8 cellular contexts compared by ENCODE assay signal in genomic region chr4:109730294-109731051, GRCh38. TPM values are rescaled to one million over a fixed set of nuclear protein-coding genes. Genes with fewer than 3 reads are reported as not detected.
A peak's percentile ranks its signal among the peaks of the same experiment; 100 is the strongest.
DNase-seq lines count a peak whose midpoint lies in the region; ATAC-seq and TF ChIP-seq lines count a peak whose summit lies in the region.

No MANE protein-coding gene starts in this region.

- POLR2A ChIA-PET in AG04450 (lab: Yijun Ruan, JAX): interaction anchor here (0.7 kb wide), 1 partner anchor 68 kb away, joined by 3 read pairs; no protein-coding TSS in a partner anchor

- H3K27me3 ChIP-seq in AG04450 (ENCODE audit: control insufficient read depth, insufficient read depth, low read length) (no peaks in the 10 kb centered on the region), adipocyte (replicated peaks; ENCODE audit: control insufficient read depth, insufficient read depth, low read length) (no peaks in the 10 kb centered on the region), heart left ventricle (no peaks in the 10 kb centered on the region), ovary (no peaks in the 10 kb centered on the region)

- TF ChIP-seq POLR2A in heart left ventricle (IDR thresholded peaks at IDR 0.05) (no peak), ovary (IDR thresholded peaks at IDR 0.05) (no peak)

- TF ChIP-seq EP300 in ovary (IDR thresholded peaks at IDR 0.05): no peak

- H3K36me3 ChIP-seq in adipocyte (ENCODE audit: control insufficient read depth, insufficient read depth, low read length, severe bottlenecking) (no peaks in the 10 kb centered on the region), heart left ventricle (no peaks in the 10 kb centered on the region), ovary (no peaks in the 10 kb centered on the region)

- H3K4me3 ChIP-seq in AG04450 (ENCODE audit: low read depth, low read length) (peak overlapping the region; percentile 82), GM12875 (ENCODE audit: low read depth, low read length) (peak overlapping the region; percentile 73), adipocyte (ENCODE audit: low read length) (peak overlapping the region; percentile 99), heart left ventricle (peak overlapping the region; percentile 78 to 98 (median 92)), ovary (peak overlapping the region; percentile 83)

- H3K4me1 ChIP-seq in adipocyte (ENCODE audit: control insufficient read depth, insufficient read depth, low read length) (peaks cover 12% of the 10 kb centered on the region), heart left ventricle (peaks cover 0 to 20% (median 12%) of the 10 kb centered on the region in 12 donors), ovary (ENCODE audit: insufficient read depth) (no peaks in the 10 kb centered on the region)

- H3K9ac ChIP-seq in adipocyte (ENCODE audit: low read length): peak overlapping the region; percentile 95

- DNase-seq in AG04450 (ENCODE audit: low read depth, low spot score): peak; percentile 2
- peak; percentile 45 for DNase-seq in NCI-H146 treated with DMSO at 0.1 percent for 48 hours (lab: John Stamatoyannopoulos, UW; ENCODE audit: unreplicated experiment)
- DNase-seq in adipocyte (ENCODE audit: low read depth): peak; percentile 81
- DNase-seq in heart left ventricle: peak; percentile 43 to 66 (median 51)
- DNase-seq in ovary: peak in 4 of 5 donors; percentile 46 to 69 (median 61)
- no peak for DNase-seq in NCI-H446 treated with DMSO at 0.1 percent for 48 hours (lab: John Stamatoyannopoulos, UW)

- peak; percentile 40 for ATAC-seq in HG02840 (IDR thresholded peaks at IDR 0.05; ENCODE audit: low FRiP score, unreplicated experiment)
- peak; percentile 48 to 68 (median 59) for ATAC-seq in heart left ventricle

- WGBS in heart left ventricle, 4 donors: 4 to 5% (median 5%) methylated on average over 25 to 26 of the region's 26 CpGs
- 4 to 7% (median 5%) methylated on average over 26 of the region's 26 CpGs for WGBS in ovary, 3 donors

- H3K27ac ChIP-seq in AG04450 (ENCODE audit: low read depth, low read length) (peak overlapping the region; percentile 21), heart left ventricle (peak overlapping the region; percentile 8 to 90 (median 76)), ovary (peak overlapping the region; percentile 72 to 76)

- TF ChIP-seq CTCF in AG04450 (IDR thresholded peaks at IDR 0.05; ENCODE audit: low read depth, low read length): no peak
- no peak for TF ChIP-seq CTCF in GM12875 (IDR thresholded peaks at IDR 0.05; ENCODE audit: borderline replicate concordance, insufficient read depth, low read depth, low read length)
- TF ChIP-seq CTCF in heart left ventricle (IDR thresholded peaks at IDR 0.05): no peak
- no peak for TF ChIP-seq CTCF in ovary (IDR thresholded peaks at IDR 0.05)

- CTCF ChIA-PET in AG04450 (lab: Charles Lee): interaction anchor here (0.8 to 2.0 kb wide), 5 partner anchors 27 to 1047 kb away, joined by 3 to 6 read pairs (median 4); partner anchors contain the start of gene CASP6

- intact Hi-C loops in heart left ventricle (cut with DNase I): loop anchor here in 4 of 10 donors (1.0 to 10.0 kb wide), 5 partner anchors 27 to 296 kb away; partner anchors contain the start of genes GAR1 (in 2 of the 4), CASP6 (in 1 of the 4), CFI (in 1 of the 4) and SEC24B (in 1 of the 4)
- intact Hi-C loops in ovary (cut with DNase I): loop anchor here in 1 of 4 donors (10.0 kb wide), 2 partner anchors 84 to 296 kb away; partner anchors contain the start of genes GAR1 and SEC24B

- H3K9me3 ChIP-seq in AG04450 (ENCODE audit: control insufficient read depth, insufficient read depth, low read length) (no peaks in the 10 kb centered on the region), adipocyte (ENCODE audit: control insufficient read depth, low read length) (no peaks in the 10 kb centered on the region), heart left ventricle (no peaks in the 10 kb centered on the region), ovary (peaks cover 0 to under 1% of the 10 kb centered on the region in 2 donors)

RNA-seq across cellular contexts. Expression of gene PLA2G12A, which starts 0.6 kb away (rescaled TPM):
- polyA plus RNA-seq in AG04450 (2011; rRNA removed): 47.5 and 52.3 TPM in 2 replicates
- polyA minus RNA-seq in AG04450 (2011; rRNA and poly(A)+ RNA removed): 39.2 and 57.4 TPM in 2 replicates
- 10 to 100 TPM; 32.6 to 68.5 (median 58.5) TPM for total RNA-seq in heart left ventricle
- polyA plus RNA-seq in heart left ventricle: 10 to 100 TPM; 15.7 to 22.5 TPM
- total RNA-seq in ovary: 10 to 100 TPM; 31.2 to 84.3 (median 35.9) TPM
- polyA plus RNA-seq in ovary: 10 to 100 TPM; 11.0 to 31.7 TPM

RNA-seq across cellular contexts. Expression of gene CASP6, which starts 27.2 kb away (rescaled TPM):
- 38.9 and 44.8 TPM in 2 replicates for polyA plus RNA-seq in AG04450 (2011; rRNA removed)
- 22.8 and 38.7 TPM in 2 replicates for polyA minus RNA-seq in AG04450 (2011; rRNA and poly(A)+ RNA removed)
- total RNA-seq in heart left ventricle: 10 to 100 TPM in 1 of 9 donors, 1 to 10 TPM in 8; 3.5 to 16.4 (median 6.5) TPM
- polyA plus RNA-seq in heart left ventricle: 1 to 10 TPM; 4.4 to 5.7 TPM
- total RNA-seq in ovary: 10 to 100 TPM; 11.2 to 19.3 (median 13.1) TPM
- 10 to 100 TPM; 18.7 to 29.0 TPM for polyA plus RNA-seq in ovary

Comparison
In these comparisons a context has a peak if more than half of its experiments do, and no peak if none do; other contexts are left out.
1. H3K27ac ChIP-seq: peak in every context shown above with its lines; median percentile 76 in heart left ventricle; 74 in ovary; 21 in AG04450.